Comparison of ENCODE assay signal across 1 cellular context in genomic region chr9:136646827-136647711, GRCh38.
TF ChIP-seq lines count a peak whose summit lies in the region.

No MANE protein-coding gene starts in this region.

TF ChIP-seq in H1, 55 proteins besides CTCF, POLR2A, EP300 and RAD21:
- no peak for TF ChIP-seq CBX5 (IDR thresholded peaks at IDR 0.05; ENCODE audit: low read depth, low read length)
- no peak for TF ChIP-seq PHF8 (conservative IDR thresholded peaks at IDR 0.05; ENCODE audit: low read depth, low read length)
- no peak for TF ChIP-seq YY1 (IDR thresholded peaks at IDR 0.05; ENCODE audit: low read depth, low read length)
